8 cellular contexts compared by ENCODE assay signal in genomic region chr4:184473265-184473514, GRCh38. TPM values are rescaled to one million over a fixed set of nuclear protein-coding genes. Genes with fewer than 3 reads are reported as not detected.
DNase-seq lines count a peak whose midpoint lies in the region; ATAC-seq and TF ChIP-seq lines count a peak whose summit lies in the region.

No MANE protein-coding gene starts in this region.

- H3K27ac ChIP-seq in SJSA1 (peak overlapping the region; percentile 84), testis (peak overlapping the region; percentile 94 to 97)
- no peak overlapping the region for H3K27ac ChIP-seq in CD4-positive, alpha-beta T cell (ENCODE audit: low read depth, low read length)

- H3K4me3 Mint-ChIP-seq in CD4-positive, alpha-beta T cell: no peak overlapping the region

- H3K4me1 ChIP-seq in SJSA1 (replicated peaks) (peaks cover 18% of the 10 kb centered on the region), testis (peaks cover 36% of the 10 kb centered on the region)

- CTCF ChIA-PET in CD4-positive, alpha-beta T cell (lab: Charles Lee): no interaction called here

- in situ Hi-C loops in GM13976 (cut with MboI; ENCODE audit: low sequenced_read_pairs, unreplicated experiment): loop anchor here (10.0 kb wide), 1 partner anchor 62 kb away; no protein-coding TSS in a partner anchor

- no peaks in the 10 kb centered on the region for H3K27me3 Mint-ChIP-seq in CD4-positive, alpha-beta T cell

- H3K36me3 ChIP-seq in SJSA1 (peaks cover 9% of the 10 kb centered on the region), testis (ENCODE audit: low read depth, missing control alignments) (no peaks in the 10 kb centered on the region)

- peaks cover 66% of the 10 kb centered on the region for H3K4me1 Mint-ChIP-seq in CD4-positive, alpha-beta T cell (ENCODE audit: low read depth)

- H3K9me3 ChIP-seq in SJSA1 (replicated peaks): no peaks in the 10 kb centered on the region; the same call in 1 of the 2 replicates
- H3K9me3 ChIP-seq in testis: no peaks in the 10 kb centered on the region
- no peaks in the 10 kb centered on the region for H3K9me3 ChIP-seq in CD4-positive, alpha-beta T cell (ENCODE audit: control insufficient read depth, low read length)

- no peak for TF ChIP-seq CTCF in testis (IDR thresholded peaks at IDR 0.05)
- TF ChIP-seq CTCF in CD4-positive, alpha-beta T cell (IDR thresholded peaks at IDR 0.05): no peak
- TF ChIP-seq CTCF in GM13976 (IDR thresholded peaks at IDR 0.05; ENCODE audit: borderline replicate concordance, control extremely low read depth, extremely low read depth, insufficient read depth, missing control alignments): no peak

- H3K9me3 Mint-ChIP-seq in CD4-positive, alpha-beta T cell: no peaks in the 10 kb centered on the region

- POLR2A ChIA-PET in CD4-positive, alpha-beta T cell (lab: Charles Lee): interaction anchor here (0.6 to 5.2 kb wide), 7 partner anchors 14 to 261 kb away, joined by 4 to 233 read pairs (median 18); partner anchors contain the start of genes CASP3, CENPU and PRIMPOL

- no peak for ATAC-seq in CD4-positive, alpha-beta T cell (ENCODE audit: poor library complexity)

- no CpG with 5 or more reads among the region's 37 CpGs for WGBS in testis, 2 donors

- intact Hi-C loops in testis (cut with DNase I; ENCODE audit: low total_unique reads): loop anchor here (10.0 kb wide), 1 partner anchor 78 kb away; no protein-coding TSS in a partner anchor
- intact Hi-C loops in CD4-positive, alpha-beta T cell (cut with DNase I, micrococcal nuclease): loop anchor here (2.0 to 10.0 kb wide), 9 partner anchors 36 to 1026 kb away; partner anchors contain the start of genes CENPU (in 2 of the 2) and ACSL1 (in 1 of the 2)

- no peak for TF ChIP-seq POLR2A in testis (IDR thresholded peaks at IDR 0.05)

- no peaks in the 10 kb centered on the region for H3K27me3 ChIP-seq in SJSA1 (replicated peaks)
- no peaks in the 10 kb centered on the region for H3K27me3 ChIP-seq in testis
- no peaks in the 10 kb centered on the region for H3K27me3 ChIP-seq in CD4-positive, alpha-beta T cell (ENCODE audit: control insufficient read depth, insufficient read depth, low read length)

- peak overlapping the region; percentile 81 for H3K4me3 ChIP-seq in SJSA1
- H3K4me3 ChIP-seq in iPS-11a (ENCODE audit: low read depth, low read length): peak overlapping the region; percentile 87
- H3K4me3 ChIP-seq in testis: peak overlapping the region; percentile 85 to 94

- no peak overlapping the region for H3K27ac Mint-ChIP-seq in CD4-positive, alpha-beta T cell

- H3K36me3 Mint-ChIP-seq in CD4-positive, alpha-beta T cell (ENCODE audit: low read depth): peaks cover 54% of the 10 kb centered on the region

- DNase-seq in NCI-H1417 (lab: John Stamatoyannopoulos, UW) (peak in 2 of 3 experiments; percentile 25 to 76), NCI-H1417 treated with DMSO at 0.1 percent for 48 hours (lab: John Stamatoyannopoulos, UW) (no peak), SJSA1 (ENCODE audit: low read depth in 1 of 2, low spot score in 2 of 2) (peak in 1 of 2 experiments; percentile 18), testis (no peak), NCI-H2196 (lab: John Stamatoyannopoulos, UW; ENCODE audit: unreplicated experiment) (no peak), GM13976 (ENCODE audit: low spot score) (no peak)
- no peak for DNase-seq in CD4-positive, alpha-beta T cell

RNA-seq across cellular contexts. Expression of gene IRF2, which starts 1.2 kb away (rescaled TPM):
- 15.9 and 20.8 TPM in 2 replicates for total RNA-seq in SJSA1 (2014; rRNA removed; shearing (Covaris generic))
- total RNA-seq in testis: 10 to 100 TPM; 16.1 to 22.3 TPM
- 13.0 TPM for polyA plus RNA-seq in testis (ENCODE audit: insufficient read depth, low read depth, low replicate concordance)
- 10 to 100 TPM; 11.4 to 14.9 TPM for total RNA-seq in CD4-positive, alpha-beta T cell

Comparison
In these comparisons a context has a peak if more than half of its experiments do, and no peak if none do; other contexts are left out.
1. DNase-seq: peak in NCI-H1417 (2 of 3); none in NCI-H1417 treated with DMSO at 0.1 percent for 48 hours (single experiment), testis (single experiment), CD4-positive, alpha-beta T cell (0 of 10), NCI-H2196 (single experiment) and GM13976 (single experiment).
2. Peak in every context shown above with its lines, with median percentiles within 50 percentile points of each other: H3K4me3 ChIP-seq.